In the genomic region with DNA sequence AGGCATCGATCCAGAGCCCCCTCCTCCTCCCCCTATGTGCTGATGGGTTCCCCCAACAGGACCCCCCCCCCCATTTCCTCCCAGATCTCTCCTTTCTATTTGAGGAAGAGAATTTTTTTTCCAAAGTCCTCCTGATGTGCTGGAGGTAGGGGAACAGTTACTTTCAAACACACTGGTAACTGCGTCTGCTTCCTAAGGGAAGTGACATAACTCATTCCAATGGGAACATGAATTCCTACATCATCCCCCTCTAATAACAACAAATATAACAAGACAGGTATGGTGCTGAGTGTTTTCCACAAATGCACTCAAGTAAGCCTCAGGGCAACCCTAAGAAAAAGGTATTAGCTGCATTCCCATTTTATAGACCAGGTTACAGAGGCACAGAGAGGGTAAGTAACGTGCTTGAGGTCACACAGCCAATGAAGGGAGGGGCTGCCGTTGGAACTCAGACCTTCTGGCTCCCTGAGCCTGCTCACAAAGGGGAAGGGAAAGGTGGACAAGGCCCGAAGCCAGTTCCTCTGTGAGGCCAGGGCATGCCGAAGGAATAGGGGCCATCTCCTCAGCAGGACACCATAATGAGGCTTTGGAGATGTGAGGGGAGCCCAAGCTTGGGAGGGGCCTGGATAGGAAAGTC, we compare ENCODE assay signal across 14 cellular contexts.
DNase-seq lines count a peak whose midpoint lies in the region; ATAC-seq and TF ChIP-seq lines count a peak whose summit lies in the region.
"Had no signal": no experiment of that assay in that cellular context is flagged by ENCODE, and none has a peak within 500 bp of the region (broad histone marks: within the 10 kb centered on the region; RNA-seq: fewer than 3 reads in every experiment).

No MANE protein-coding gene starts in this region.

- CTCF ChIA-PET in CD4-positive, alpha-beta memory T cell (lab: Charles Lee; ENCODE audit: partially characterized antibody): interaction anchor here (0.7 kb wide), 1 partner anchor 51 kb away, joined by 3 read pairs; no protein-coding TSS in a partner anchor
- CTCF ChIA-PET in RWPE1 (lab: Yijun Ruan, JAX): interaction anchor here (0.7 kb wide), 1 partner anchor 302 kb away, joined by 5 read pairs; no protein-coding TSS in a partner anchor

- no peaks in the 10 kb centered on the region for H3K36me3 Mint-ChIP-seq in CD4-positive, alpha-beta memory T cell
- peaks cover 7% of the 10 kb centered on the region for H3K36me3 Mint-ChIP-seq in glutamatergic neuron (ENCODE audit: unreplicated experiment)

- peaks cover 0 to 3% of the 10 kb centered on the region in 2 donors for H3K27me3 Mint-ChIP-seq in CD4-positive, alpha-beta memory T cell
- peaks cover 13% of the 10 kb centered on the region for H3K27me3 Mint-ChIP-seq in glutamatergic neuron (ENCODE audit: unreplicated experiment)

- H3K4me1 ChIP-seq in CD4-positive, alpha-beta memory T cell (ENCODE audit: insufficient read depth, low read length): peaks cover 17% of the 10 kb centered on the region
- H3K4me1 ChIP-seq in psoas muscle (peaks cover 32% of the 10 kb centered on the region), foreskin keratinocyte (peaks cover 37% of the 10 kb centered on the region)

- no peaks in the 10 kb centered on the region for H3K36me3 ChIP-seq in CD4-positive, alpha-beta memory T cell (ENCODE audit: insufficient read depth, low read length)
- no peaks in the 10 kb centered on the region for H3K36me3 ChIP-seq in psoas muscle (ENCODE audit: insufficient read depth in 1 of 2, low read depth in 1 of 2)

- no peaks in the 10 kb centered on the region for H3K27me3 ChIP-seq in CD4-positive, alpha-beta memory T cell (ENCODE audit: insufficient read depth, low read length)
- H3K27me3 ChIP-seq in psoas muscle (ENCODE audit: insufficient read depth in 3 of 3, low read length in 2 of 3): no peaks in the 10 kb centered on the region
- no peaks in the 10 kb centered on the region for H3K27me3 ChIP-seq in foreskin keratinocyte
- H3K27me3 ChIP-seq: body of pancreas had no signal

- POLR2A ChIA-PET in CD4-positive, alpha-beta memory T cell (lab: Charles Lee; ENCODE audit: partially characterized antibody): no interaction called here
- POLR2A ChIA-PET in RWPE1 (lab: Yijun Ruan, JAX; ENCODE audit: low non-redundant PET): no interaction called here

- peak overlapping the region in 3 of 8 donors; percentile 2 to 81 (median 79) for H3K4me3 Mint-ChIP-seq in CD4-positive, alpha-beta memory T cell
- no peak overlapping the region for H3K4me3 Mint-ChIP-seq in glutamatergic neuron (ENCODE audit: unreplicated experiment)
- H3K4me3 Mint-ChIP-seq: endodermal cell; stimulated activated naive CD8-positive, alpha-beta T cell treated with anti-CD3 and anti-CD28 coated beads, Interleukin-15, Interleukin-2, amounts not matched to agents 100 ng/mL and 50 ng/mL, for 24 hours had no signal

- WGBS in psoas muscle, 3 donors: 50 to 58% (median 56%) methylated on average over 6 of the region's 6 CpGs

- H3K4me1 Mint-ChIP-seq in CD4-positive, alpha-beta memory T cell: peaks cover 12 to 29% (median 22%) of the 10 kb centered on the region in 4 donors
- peaks cover 26% of the 10 kb centered on the region for H3K4me1 Mint-ChIP-seq in glutamatergic neuron (ENCODE audit: low read depth, unreplicated experiment)

- H3K4me3 ChIP-seq in CD4-positive, alpha-beta memory T cell (ENCODE audit: low read length in 2 of 2): no peak overlapping the region
- H3K4me3 ChIP-seq in psoas muscle: no peak overlapping the region
- H3K4me3 ChIP-seq: body of pancreas had no signal

- no peak for ATAC-seq in psoas muscle
- no peak for ATAC-seq in foreskin keratinocyte
- ATAC-seq: body of pancreas had no signal

- DNase-seq in CD4-positive, alpha-beta memory T cell: no peak
- no peak for DNase-seq in RWPE1 (ENCODE audit: low spot score)
- DNase-seq in glutamatergic neuron: no peak
- no peak for DNase-seq in psoas muscle
- no peak for DNase-seq in foreskin keratinocyte
- DNase-seq in inferior parietal cortex (ENCODE audit: extremely low spot score): no peak
- no peak for DNase-seq in hypothalamus (lab: John Stamatoyannopoulos, UW)
- no peak for DNase-seq in NCI-H2029 (lab: John Stamatoyannopoulos, UW)
- DNase-seq: activated CD4-positive, CD25-positive, alpha-beta regulatory T cell; body of pancreas; HCEC 1CT; stimulated activated CD4-positive, alpha-beta T cell treated with anti-CD3 and anti-CD28 coated beads, Interleukin-4, amount 100 ng/mL, for 24 hours had no signal

- TF ChIP-seq CTCF in RWPE1 (conservative IDR thresholded peaks at IDR 0.05; ENCODE audit: low read depth) (no peak), glutamatergic neuron (IDR thresholded peaks at IDR 0.05; ENCODE audit: partially characterized antibody, unreplicated experiment) (no peak), psoas muscle (IDR thresholded peaks at IDR 0.05) (no peak), foreskin keratinocyte (conservative IDR thresholded peaks at IDR 0.05) (no peak)

- peaks cover 0 to 26% (median 17%) of the 10 kb centered on the region in 8 donors for H3K9me3 Mint-ChIP-seq in CD4-positive, alpha-beta memory T cell
- H3K9me3 Mint-ChIP-seq in glutamatergic neuron (ENCODE audit: unreplicated experiment): peaks cover 9% of the 10 kb centered on the region
- H3K9me3 Mint-ChIP-seq: stimulated activated naive CD8-positive, alpha-beta T cell treated with anti-CD3 and anti-CD28 coated beads, Interleukin-15, Interleukin-2, amounts not matched to agents 100 ng/mL and 50 ng/mL, for 24 hours had no signal

- H3K27ac ChIP-seq in CD4-positive, alpha-beta memory T cell (ENCODE audit: low read depth, low read length): no peak overlapping the region
- H3K27ac ChIP-seq in RWPE1 (peak overlapping the region; percentile 52), psoas muscle (peak overlapping the region; percentile 55), foreskin keratinocyte (no peak overlapping the region)
- H3K27ac ChIP-seq: body of pancreas had no signal

- peaks cover 0 to 4% of the 10 kb centered on the region in 2 donors for H3K9me3 ChIP-seq in CD4-positive, alpha-beta memory T cell (ENCODE audit: control insufficient read depth in 1 of 2, low read length in 2 of 2)
- peaks cover 7% of the 10 kb centered on the region for H3K9me3 ChIP-seq in psoas muscle

- H3K27ac Mint-ChIP-seq in CD4-positive, alpha-beta memory T cell: peak overlapping the region in 4 of 7 donors; percentile 1 to 72 (median 51)
- peak overlapping the region; percentile 45 for H3K27ac Mint-ChIP-seq in glutamatergic neuron (ENCODE audit: unreplicated experiment)
- H3K27ac Mint-ChIP-seq: endodermal cell had no signal

- intact Hi-C loops in CD4-positive, alpha-beta memory T cell (cut with micrococcal nuclease): no loop called here
- intact Hi-C loops in psoas muscle (cut with DNase I): loop anchor here in 1 of 2 donors (5.0 kb wide), 1 partner anchor 846 kb away; no protein-coding TSS in a partner anchor

Comparison
In these comparisons a context has a peak if more than half of its experiments do, and no peak if none do; other contexts are left out.
1. H3K27ac ChIP-seq: peak in RWPE1 (single experiment) and psoas muscle (single experiment); none in CD4-positive, alpha-beta memory T cell (single experiment) and foreskin keratinocyte (single experiment).